Comparison of ENCODE assay signal across 8 cellular contexts in the genomic region with DNA sequence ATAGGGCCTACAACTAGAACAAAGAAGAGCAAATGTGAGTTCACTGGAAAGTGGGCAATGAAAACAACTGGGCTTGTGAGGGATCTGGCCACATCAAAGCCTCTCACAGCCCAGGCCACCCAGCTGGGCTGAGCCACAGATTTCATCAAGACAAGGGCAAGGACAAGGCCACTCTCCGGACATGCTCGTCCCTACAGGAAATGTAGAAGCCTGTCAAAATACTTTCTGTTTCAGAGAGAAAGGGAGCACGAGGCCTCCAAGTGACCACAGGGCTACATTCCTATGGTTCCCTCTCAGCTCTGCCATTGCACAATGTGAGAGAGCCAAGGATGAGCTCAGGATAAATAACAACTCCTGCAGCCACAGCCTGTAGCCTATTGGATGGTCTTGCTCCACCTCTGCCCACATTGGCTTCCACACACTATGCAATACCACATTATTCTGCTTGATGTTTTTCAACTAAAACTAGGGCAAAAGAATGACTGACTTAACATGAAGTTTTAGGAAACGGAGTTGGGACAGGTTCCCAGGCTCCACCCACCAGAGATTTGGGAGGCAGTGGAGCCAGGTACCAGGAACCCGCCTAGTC. TPM values are rescaled to one million over a fixed set of nuclear protein-coding genes. Genes with fewer than 3 reads are reported as not detected.
DNase-seq lines count a peak whose midpoint lies in the region; ATAC-seq and TF ChIP-seq lines count a peak whose summit lies in the region.

No MANE protein-coding gene starts in this region.

- peaks cover 14 to 15% of the 10 kb centered on the region in 2 donors for H3K4me1 Mint-ChIP-seq in natural killer cell

- peak overlapping the region; percentile 60 for H3K27ac ChIP-seq in RWPE1

- POLR2A ChIA-PET in RWPE1 (lab: Yijun Ruan, JAX; ENCODE audit: low non-redundant PET) = no interaction called here

- intact Hi-C loops in natural killer cell (cut with micrococcal nuclease) = loop anchor here (5.0 kb wide), 1 partner anchor 37 kb away; no protein-coding TSS in a partner anchor

- H3K4me3 Mint-ChIP-seq in natural killer cell = no peak overlapping the region

- DNase-seq in RWPE1 (ENCODE audit: low spot score) = peak; percentile 68
- DNase-seq in epithelial cell of proximal tubule (ENCODE audit: low read depth) = peak; percentile 95
- no peak for DNase-seq in natural killer cell
- DNase-seq in NCI-H345 (lab: John Stamatoyannopoulos, UW) = no peak
- DNase-seq in NCI-H128 (lab: John Stamatoyannopoulos, UW; ENCODE audit: unreplicated experiment) = no peak

- no peaks in the 10 kb centered on the region for H3K27me3 Mint-ChIP-seq in natural killer cell (ENCODE audit: low read depth in 2 of 2)

- no peaks in the 10 kb centered on the region for H3K36me3 Mint-ChIP-seq in natural killer cell

- no peak overlapping the region for H3K27ac Mint-ChIP-seq in natural killer cell

- H3K4me3 ChIP-seq in GM12875 (ENCODE audit: low read depth, low read length) (peak overlapping the region; percentile 40), epithelial cell of proximal tubule (ENCODE audit: low read depth, low read length) (peak overlapping the region; percentile 3)

- TF ChIP-seq CTCF in GM12875 (IDR thresholded peaks at IDR 0.05; ENCODE audit: borderline replicate concordance, insufficient read depth, low read depth, low read length) (no peak), RWPE1 (conservative IDR thresholded peaks at IDR 0.05; ENCODE audit: low read depth) (no peak), epithelial cell of proximal tubule (conservative IDR thresholded peaks at IDR 0.05; ENCODE audit: low read depth, low read length) (no peak), natural killer cell (IDR thresholded peaks at IDR 0.05) (no peak)

- CTCF ChIA-PET in RWPE1 (lab: Yijun Ruan, JAX) = no interaction called here

- no peaks in the 10 kb centered on the region for H3K9me3 Mint-ChIP-seq in natural killer cell

- peak in 2 of 3 donors; percentile 11 to 41 for ATAC-seq in natural killer cell
- ATAC-seq in GM21390 (IDR thresholded peaks at IDR 0.05; ENCODE audit: unreplicated experiment) = no peak
- ATAC-seq in HG02571 (IDR thresholded peaks at IDR 0.05; ENCODE audit: unreplicated experiment) = no peak

RNA-seq across cellular contexts. Expression of a gene that starts 12.1 kb away (rescaled TPM):
- total RNA-seq in epithelial cell of proximal tubule = 15.0 and 21.3 TPM in 2 replicates
- 10 to 100 TPM; 54.0 to 83.5 (median 56.7) TPM for total RNA-seq in natural killer cell

RNA-seq across cellular contexts. Expression of a gene that starts 27.0 kb away (rescaled TPM):
- not detected in 2 replicates for total RNA-seq in epithelial cell of proximal tubule
- not detected for total RNA-seq in natural killer cell

Comparison
In these comparisons a context has a peak if more than half of its experiments do, and no peak if none do; other contexts are left out.
1. DNase-seq: peak in RWPE1 (single experiment) and epithelial cell of proximal tubule (single experiment); none in natural killer cell (single experiment), NCI-H345 (single experiment) and NCI-H128 (single experiment).
2. ATAC-seq: peak in natural killer cell (2 of 3); none in GM21390 (single experiment) and HG02571 (single experiment).